Comparison of ENCODE assay signal across 21 cellular contexts in the genomic region with DNA sequence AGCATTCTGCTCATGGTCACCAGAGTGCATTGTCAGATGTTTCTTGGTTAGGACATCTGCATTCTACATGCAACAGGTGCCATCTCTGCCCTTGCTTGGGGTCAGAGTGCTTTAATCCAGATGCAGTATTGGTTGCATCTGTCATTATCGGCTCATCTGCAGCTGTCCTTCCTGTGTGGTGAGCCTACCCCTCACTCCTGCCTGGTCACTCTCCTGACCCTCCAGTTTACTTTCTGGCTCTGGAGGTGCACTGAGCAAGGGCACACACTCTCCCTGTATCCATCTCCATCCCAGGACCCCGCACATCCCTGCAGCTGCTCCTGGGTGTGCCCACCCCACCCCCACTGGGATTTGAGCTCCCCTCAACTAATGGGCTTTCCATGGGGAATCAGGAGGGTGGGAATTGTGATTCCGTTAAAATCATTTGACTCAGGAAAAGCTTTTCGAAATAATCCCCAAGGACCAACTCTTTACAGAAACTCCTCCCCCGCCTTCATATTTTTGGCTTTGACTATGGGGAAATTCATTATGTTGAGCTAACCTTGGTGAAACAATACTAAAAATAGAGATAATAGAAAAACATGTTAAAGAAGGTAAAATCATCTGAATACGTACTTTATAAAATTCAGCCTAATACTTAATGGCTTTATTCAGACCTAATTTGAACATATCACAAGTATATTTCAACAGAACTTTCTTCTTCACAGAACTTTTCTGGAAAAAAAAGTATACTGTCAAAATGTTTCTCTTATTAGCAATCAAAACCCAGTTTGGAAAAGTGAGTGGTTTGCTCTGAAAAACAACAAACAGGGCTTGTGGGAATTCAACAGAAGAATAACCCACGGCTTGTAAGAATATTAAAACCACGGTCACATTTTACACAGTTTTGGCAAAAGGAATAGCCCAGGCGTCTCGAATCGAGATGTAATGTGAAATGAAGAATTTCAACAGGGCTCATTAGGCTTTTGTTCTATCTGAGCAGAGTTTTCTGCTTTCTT.
DNase-seq lines count a peak whose midpoint lies in the region; ATAC-seq and TF ChIP-seq lines count a peak whose summit lies in the region.
"Had no signal": no experiment of that assay in that cellular context is flagged by ENCODE, and none has a peak within 500 bp of the region (broad histone marks: within the 10 kb centered on the region; RNA-seq: fewer than 3 reads in every experiment).

No MANE protein-coding gene starts in this region.

- H3K4me3 ChIP-seq in left ventricle myocardium inferior (no peak overlapping the region), psoas muscle (no peak overlapping the region), vagina (no peak overlapping the region)
- H3K4me3 ChIP-seq: testis had no signal

- H3K4me1 ChIP-seq in left ventricle myocardium inferior (peaks cover 95% of the 10 kb centered on the region), psoas muscle (peaks cover 16% of the 10 kb centered on the region), vagina (peaks cover 19% of the 10 kb centered on the region)

- WGBS in psoas muscle, 3 donors = 28 to 31% (median 31%) methylated on average over 11 of the region's 11 CpGs

- peak in 1 of 4 donors; percentile 13 for ATAC-seq in psoas muscle
- ATAC-seq: activated naive CD4-positive, alpha-beta T cell treated with anti-CD3 and anti-CD28 coated beads, Interleukin-2, amount 50 U/mL, for 72 hours; activated T-cell treated with anti-CD3 and anti-CD28 coated beads, Interleukin-2, amount 50 U/mL, for 72 hours; esophagus mucosa had no signal

- H3K27ac ChIP-seq in left ventricle myocardium inferior (replicated peaks) (peak overlapping the region; percentile 61), psoas muscle (peak overlapping the region; percentile 32), vagina (peak overlapping the region; percentile 8)

- intact Hi-C loops in left ventricle myocardium inferior (cut with micrococcal nuclease) = no loop called here
- intact Hi-C loops in cardiac septum (cut with DNase I) = no loop called here
- intact Hi-C loops in psoas muscle (cut with DNase I) = no loop called here
- intact Hi-C loops in vagina (cut with DNase I) = no loop called here

- H3K9me3 ChIP-seq in left ventricle myocardium inferior (replicated peaks) (no peaks in the 10 kb centered on the region), psoas muscle (no peaks in the 10 kb centered on the region), vagina (no peaks in the 10 kb centered on the region)
- H3K9me3 ChIP-seq: testis had no signal

- H3K27me3 ChIP-seq in left ventricle myocardium inferior (ENCODE audit: low read depth) = no peaks in the 10 kb centered on the region
- H3K27me3 ChIP-seq in psoas muscle (ENCODE audit: insufficient read depth in 3 of 3, low read length in 2 of 3) = peaks cover 0 to 11% (median 5%) of the 10 kb centered on the region in 3 donors
- H3K27me3 ChIP-seq in vagina = no peaks in the 10 kb centered on the region
- H3K27me3 ChIP-seq: testis had no signal

- DNase-seq in left ventricle myocardium inferior (no peak), cardiac septum (ENCODE audit: low spot score) (no peak), fibroblast of peridontal ligament (ENCODE audit: extremely low read depth) (peak; percentile 32), psoas muscle (no peak), vagina (ENCODE audit: extremely low spot score in 2 of 2) (no peak), SKM-1 treated with dmso at 0.1 percent for 144 hours (lab: John Stamatoyannopoulos, UW; ENCODE audit: unreplicated experiment) (no peak), NCI-H187 treated with DMSO at 0.1 percent for 48 hours (lab: John Stamatoyannopoulos, UW) (no peak), DMS 273 (lab: John Stamatoyannopoulos, UW; ENCODE audit: unreplicated experiment) (no peak)
- DNase-seq: activated B cell treated with CpG ODN at 0.5 μM for 24 hours; activated T-cell treated with anti-CD3 and anti-CD28 coated beads, Interleukin-2, amount 50 U/mL, for 72 hours; C1 segment of cervical spinal cord; GDM1; hypothalamus; KBM-7; NCI-H1105; NCI-H2107; NCI-H524; SHP77; testis had no signal

- TF ChIP-seq CTCF in left ventricle myocardium inferior (IDR thresholded peaks at IDR 0.05; ENCODE audit: borderline replicate concordance) = no peak
- TF ChIP-seq CTCF in psoas muscle (IDR thresholded peaks at IDR 0.05) = no peak
- no peak for TF ChIP-seq CTCF in vagina (IDR thresholded peaks at IDR 0.05)

- H3K36me3 ChIP-seq in left ventricle myocardium inferior (no peaks in the 10 kb centered on the region), psoas muscle (ENCODE audit: insufficient read depth in 1 of 2, low read depth in 1 of 2) (no peaks in the 10 kb centered on the region), vagina (no peaks in the 10 kb centered on the region)

- TF ChIP-seq POLR2A in vagina (IDR thresholded peaks at IDR 0.05) = no peak

Comparison
In these comparisons a context has a peak if more than half of its experiments do, and no peak if none do; other contexts are left out.
1. H3K27ac ChIP-seq: peak in every context shown above with its lines; median percentile 61 in left ventricle myocardium inferior; 32 in psoas muscle; 8 in vagina.